In the genomic region with DNA sequence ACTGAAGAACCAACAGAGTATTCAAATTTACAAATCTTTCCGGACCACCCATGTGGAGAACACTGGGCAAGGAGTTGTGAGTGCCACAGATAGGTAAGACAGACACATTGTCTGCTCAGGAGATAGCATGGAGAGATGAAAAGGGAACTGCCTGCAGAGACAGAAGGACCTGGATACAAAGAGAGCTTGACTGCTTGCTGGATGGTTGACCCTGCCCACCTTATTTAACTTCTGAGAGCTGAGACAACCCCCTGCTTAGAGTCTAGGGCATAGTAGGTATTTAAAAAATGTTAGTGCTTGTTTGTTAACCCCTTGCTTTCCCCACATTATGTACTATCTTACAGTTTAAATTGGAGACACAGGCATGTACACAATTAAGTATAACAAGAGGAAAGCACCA, we compare ENCODE assay signal across 19 cellular contexts.
"Had no signal": no experiment of that assay in that cellular context is flagged by ENCODE, and none has a peak within 500 bp of the region (broad histone marks: within the 10 kb centered on the region; RNA-seq: fewer than 3 reads in every experiment).

No MANE protein-coding gene starts in this region.

- ATAC-seq: heart right ventricle; mucosa of descending colon; naive thymus-derived CD8-positive, alpha-beta T cell had no signal

- H3K36me3 ChIP-seq: heart right ventricle, ovary, right atrium auricular region, sigmoid colon, stomach, thoracic aorta, transverse colon had no signal

- H3K4me1 Mint-ChIP-seq: naive thymus-derived CD8-positive, alpha-beta T cell had no signal

- DNase-seq: effector CD4-positive, alpha-beta T cell; foreskin melanocyte; heart right ventricle; hypothalamus; kidney glomerular epithelial cell; mammary epithelial cell; mucosa of descending colon; naive thymus-derived CD8-positive, alpha-beta T cell; nucleus accumbens; ovary; sigmoid colon; stimulated activated naive CD4-positive, alpha-beta T cell; stomach; substantia nigra; transverse colon had no signal

- H3K9me3 ChIP-seq: heart right ventricle, mucosa of descending colon, ovary, right atrium auricular region, sigmoid colon, stomach, thoracic aorta, transverse colon had no signal

- H3K27ac Mint-ChIP-seq: naive thymus-derived CD8-positive, alpha-beta T cell had no signal

- H3K27ac ChIP-seq: coronary artery, heart right ventricle, ovary, right atrium auricular region, sigmoid colon, skin epidermis, stomach, thoracic aorta, transverse colon had no signal

- H3K27me3 ChIP-seq: heart right ventricle, ovary, right atrium auricular region, sigmoid colon, stomach, transverse colon had no signal

- H3K36me3 Mint-ChIP-seq: naive thymus-derived CD8-positive, alpha-beta T cell had no signal

- H3K4me1 ChIP-seq: heart right ventricle, right atrium auricular region, sigmoid colon, stomach, transverse colon had no signal

- H3K27me3 Mint-ChIP-seq: naive thymus-derived CD8-positive, alpha-beta T cell had no signal

- H3K4me3 ChIP-seq: coronary artery, heart right ventricle, mucosa of descending colon, ovary, right atrium auricular region, sigmoid colon, skin epidermis, stomach, thoracic aorta, transverse colon had no signal

- H3K4me3 Mint-ChIP-seq: naive thymus-derived CD8-positive, alpha-beta T cell had no signal
